ENCODE assay signal across 1 cellular context in genomic region chr12:124031058-124031457, GRCh38.
TF ChIP-seq lines count a peak whose summit lies in the region.

No MANE protein-coding gene starts in this region.

TF ChIP-seq in GM23338, 12 proteins besides CTCF, POLR2A, EP300 and RAD21 (continued from another document):
- TF ChIP-seq REST (IDR thresholded peaks at IDR 0.05; ENCODE audit: unreplicated experiment) (no peak), EZH2 (IDR thresholded peaks at IDR 0.05; ENCODE audit: low read depth, unreplicated experiment) (no peak), CREB1 (CRISPR knock-in tag; IDR thresholded peaks at IDR 0.05; ENCODE audit: low read depth) (no peak), EZH2phosphoT487 (IDR thresholded peaks at IDR 0.05; ENCODE audit: unreplicated experiment) (no peak), STAT1 (IDR thresholded peaks at IDR 0.05; ENCODE audit: unreplicated experiment) (no peak), NANOG (IDR thresholded peaks at IDR 0.05; ENCODE audit: borderline replicate concordance) (no peak), ZNF462 (CRISPR knock-in tag; IDR thresholded peaks at IDR 0.05) (no peak), ZNF114 (CRISPR knock-in tag; IDR thresholded peaks at IDR 0.05) (no peak)
